Comparison of ENCODE assay signal across 10 cellular contexts in the genomic region with DNA sequence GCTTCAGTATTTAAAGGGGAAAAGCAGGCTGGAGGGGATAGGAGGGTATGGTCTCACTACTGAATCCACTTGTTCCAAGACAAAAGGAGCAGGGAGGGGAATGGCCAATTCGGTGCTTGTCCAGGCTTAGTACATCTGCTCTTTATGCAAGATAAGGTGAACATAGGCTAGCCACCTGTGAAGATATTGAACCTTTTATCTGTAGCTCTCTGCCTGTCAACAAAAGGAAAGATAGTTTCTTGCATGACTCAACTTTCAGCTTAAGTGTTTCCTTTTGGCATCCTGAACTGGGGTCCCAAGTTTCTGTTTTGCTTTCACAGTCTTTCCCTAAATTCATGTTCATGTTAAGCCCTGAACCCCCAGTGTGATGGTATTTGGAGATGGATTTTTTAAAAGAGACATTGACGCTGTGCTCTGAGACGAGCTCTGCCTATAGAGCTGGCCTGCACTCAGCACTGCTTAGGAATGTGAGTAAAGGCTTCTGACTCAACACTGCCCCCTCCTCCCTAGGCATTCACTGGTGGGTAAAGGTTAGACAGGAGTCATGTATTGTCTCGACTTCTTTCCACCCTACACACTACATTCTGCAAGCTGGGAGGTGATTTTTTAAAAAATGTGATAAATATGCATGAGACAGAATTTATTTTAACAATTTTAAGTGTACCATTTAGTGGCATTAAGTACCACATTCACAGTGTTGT. TPM values are rescaled to one million over a fixed set of nuclear protein-coding genes. Genes with fewer than 3 reads are reported as not detected.
DNase-seq lines count a peak whose midpoint lies in the region; ATAC-seq and TF ChIP-seq lines count a peak whose summit lies in the region.
"Had no signal": no experiment of that assay in that cellular context is flagged by ENCODE, and none has a peak within 500 bp of the region (broad histone marks: within the 10 kb centered on the region; RNA-seq: fewer than 3 reads in every experiment).

No MANE protein-coding gene starts in this region.

- no peaks in the 10 kb centered on the region for H3K36me3 Mint-ChIP-seq in endothelial cell (ENCODE audit: low read depth, unreplicated experiment)
- H3K36me3 Mint-ChIP-seq: activated naive CD4-positive, alpha-beta T cell treated with anti-CD3 and anti-CD28 coated beads, Interleukin-2, amount 50 U/mL, for 24 hours had no signal

- H3K4me3 ChIP-seq in coronary artery: no peak overlapping the region

- no peak overlapping the region for H3K4me3 Mint-ChIP-seq in endothelial cell (ENCODE audit: unreplicated experiment)
- H3K4me3 Mint-ChIP-seq: activated naive CD4-positive, alpha-beta T cell treated with anti-CD3 and anti-CD28 coated beads, Interleukin-2, amount 50 U/mL, for 24 hours had no signal

- H3K9me3 Mint-ChIP-seq in endothelial cell (ENCODE audit: unreplicated experiment): no peaks in the 10 kb centered on the region
- H3K9me3 Mint-ChIP-seq: activated naive CD4-positive, alpha-beta T cell treated with anti-CD3 and anti-CD28 coated beads, Interleukin-2, amount 50 U/mL, for 24 hours had no signal

- H3K27me3 Mint-ChIP-seq in endothelial cell (ENCODE audit: unreplicated experiment): peaks cover 3% of the 10 kb centered on the region
- H3K27me3 Mint-ChIP-seq: activated naive CD4-positive, alpha-beta T cell treated with anti-CD3 and anti-CD28 coated beads, Interleukin-2, amount 50 U/mL, for 24 hours had no signal

- H3K27ac Mint-ChIP-seq in endothelial cell (ENCODE audit: unreplicated experiment): no peak overlapping the region
- H3K27ac Mint-ChIP-seq: activated naive CD4-positive, alpha-beta T cell treated with anti-CD3 and anti-CD28 coated beads, Interleukin-2, amount 50 U/mL, for 24 hours had no signal

- ATAC-seq in HG02623 (IDR thresholded peaks at IDR 0.05; ENCODE audit: unreplicated experiment): no peak

- H3K4me1 Mint-ChIP-seq in endothelial cell (ENCODE audit: unreplicated experiment): no peaks in the 10 kb centered on the region

- TF ChIP-seq CTCF in endothelial cell (IDR thresholded peaks at IDR 0.05; ENCODE audit: unreplicated experiment): no peak
- no peak for TF ChIP-seq CTCF in coronary artery (IDR thresholded peaks at IDR 0.05)

- DNase-seq in DMS 273 (lab: John Stamatoyannopoulos, UW; ENCODE audit: unreplicated experiment) (peak; percentile 1), DMS 273 treated with DMSO at 0.1 percent for 48 hours (lab: John Stamatoyannopoulos, UW) (no peak), M059J (ENCODE audit: low read depth) (peak; percentile 32), endothelial cell (ENCODE audit: low spot score) (peak; percentile 47), renal cortical epithelial cell (ENCODE audit: low read depth) (peak; percentile 79), NCI-H2029 (lab: John Stamatoyannopoulos, UW) (no peak), coronary artery (ENCODE audit: low spot score) (no peak)
- DNase-seq: NCI-H526 treated with DMSO at 0.1 percent for 48 hours had no signal

- H3K27ac ChIP-seq in coronary artery: no peak overlapping the region

RNA-seq across cellular contexts. Expression of gene FAM149A, which starts 28.2 kb away (rescaled TPM):
- total RNA-seq in M059J (2014; rRNA removed; shearing (Covaris generic)): not detected in 2 replicates
- 0.33 TPM for total RNA-seq in endothelial cell (ENCODE audit: unreplicated experiment)
- total RNA-seq in renal cortical epithelial cell: 21.2 and 31.9 TPM in 2 replicates

RNA-seq across cellular contexts. Expression of gene CYP4V2, which starts 58.6 kb away (rescaled TPM):
- 0.34 and 1.5 TPM in 2 replicates for total RNA-seq in M059J (2014; rRNA removed; shearing (Covaris generic))
- total RNA-seq in endothelial cell (ENCODE audit: unreplicated experiment) (4.5 TPM), renal cortical epithelial cell (21.4 and 78.5 TPM in 2 replicates)

Comparison
In these comparisons a context has a peak if more than half of its experiments do, and no peak if none do; other contexts are left out.
1. DNase-seq: peak in DMS 273 (single experiment), M059J (single experiment), endothelial cell (single experiment) and renal cortical epithelial cell (single experiment); none in DMS 273 treated with DMSO at 0.1 percent for 48 hours (single experiment), NCI-H2029 (single experiment) and coronary artery (single experiment).
2. RNA of gene FAM149A, which starts 28.2 kb away (total RNA-seq): 21.2 to 31.9 TPM in renal cortical epithelial cell; 0.33 TPM in endothelial cell (single experiment) and not detected in M059J; every median in the first group is over 10 times any median in the second.